23 cellular contexts compared by ENCODE assay signal in genomic region chr22:30646518-30647160, GRCh38.
"Had no signal": no experiment of that assay in that cellular context is flagged by ENCODE, and none has a peak within 500 bp of the region (broad histone marks: within the 10 kb centered on the region; RNA-seq: fewer than 3 reads in every experiment).

No MANE protein-coding gene starts in this region.

- H3K4me3 Mint-ChIP-seq: memory B cell; nephron; stimulated activated naive B cell treated with anti-CD40 and anti-IgM and Interleukin-4, amounts not matched to agents 10 μg/mL and 1 μg/mL and 100 μg/mL, for 72 hours; stimulated activated naive CD8-positive, alpha-beta T cell treated with anti-CD3 and anti-CD28 coated beads, Interleukin-15, amount 100 ng/mL, for 72 hours had no signal

- H3K9me3 Mint-ChIP-seq: memory B cell; nephron; stimulated activated naive B cell treated with anti-CD40 and anti-IgM and Interleukin-4, amounts not matched to agents 10 μg/mL and 1 μg/mL and 100 μg/mL, for 72 hours; stimulated activated naive CD8-positive, alpha-beta T cell treated with anti-CD3 and anti-CD28 coated beads, Interleukin-15, amount 100 ng/mL, for 72 hours had no signal

- H3K27ac Mint-ChIP-seq: memory B cell; nephron; stimulated activated naive B cell treated with anti-CD40 and anti-IgM and Interleukin-4, amounts not matched to agents 10 μg/mL and 1 μg/mL and 100 μg/mL, for 72 hours; stimulated activated naive CD8-positive, alpha-beta T cell treated with anti-CD3 and anti-CD28 coated beads, Interleukin-15, amount 100 ng/mL, for 72 hours had no signal

- DNase-seq: dermis blood vessel endothelial cell; effector CD4-positive, alpha-beta T cell; foreskin melanocyte; heart left ventricle; hypothalamus; left lung; lower lobe of right lung; midbrain; psoas muscle; retina; right lobe of liver; spleen; stimulated activated CD4-positive, alpha-beta T cell treated with anti-CD3 and anti-CD28 coated beads, Interleukin-15, amount 100 ng/mL, for 24 hours; stimulated activated CD4-positive, alpha-beta T cell treated with anti-CD3 and anti-CD28 coated beads, Interleukin-1b, Interleukin-23, amount 100 ng/mL, for 48 hours; stimulated activated CD4-positive, alpha-beta T cell treated with anti-CD3 and anti-CD28 coated beads, Interleukin-4, amount 100 ng/mL, for 4 hours; stimulated activated naive B cell treated with anti-CD40 and anti-IgM and Interleukin-4, amounts not matched to agents 10 μg/mL and 1 μg/mL and 100 μg/mL, for 72 hours; stimulated activated naive CD8-positive, alpha-beta T cell treated with anti-CD3 and anti-CD28 coated beads, Interleukin-15, amount 100 ng/mL, for 72 hours; trophoblast cell had no signal

- H3K9me3 ChIP-seq: colonic mucosa, heart left ventricle, left lung, lower lobe of right lung, neutrophil, psoas muscle, right lobe of liver, spleen, thoracic aorta had no signal

- ATAC-seq: heart left ventricle; left lung; lower lobe of right lung; psoas muscle; stimulated activated naive B cell treated with anti-CD40 and anti-IgM and Interleukin-4, amounts not matched to agents 10 μg/mL and 1 μg/mL and 100 μg/mL, for 72 hours; stimulated activated naive CD8-positive, alpha-beta T cell treated with anti-CD3 and anti-CD28 coated beads, Interleukin-15, amount 100 ng/mL, for 72 hours had no signal

- H3K4me1 ChIP-seq: lower lobe of right lung, right lobe of liver had no signal

- H3K36me3 ChIP-seq: colonic mucosa, left lung, lower lobe of right lung, neutrophil, right lobe of liver, thoracic aorta had no signal

- H3K27me3 Mint-ChIP-seq: memory B cell; stimulated activated naive B cell treated with anti-CD40 and anti-IgM and Interleukin-4, amounts not matched to agents 10 μg/mL and 1 μg/mL and 100 μg/mL, for 72 hours; stimulated activated naive CD8-positive, alpha-beta T cell treated with anti-CD3 and anti-CD28 coated beads, Interleukin-15, amount 100 ng/mL, for 72 hours had no signal

- H3K4me3 ChIP-seq: colonic mucosa, heart left ventricle, left lung, lower lobe of right lung, psoas muscle, right lobe of liver, spleen, thoracic aorta had no signal

- H3K36me3 Mint-ChIP-seq: memory B cell had no signal

- H3K27ac ChIP-seq: colonic mucosa, heart left ventricle, left lung, lower lobe of right lung, neutrophil, psoas muscle, right lobe of liver, spleen, thoracic aorta had no signal

- H3K27me3 ChIP-seq: colonic mucosa, heart left ventricle, left lung, neutrophil, right lobe of liver, spleen had no signal
